3 cellular contexts compared by ENCODE assay signal in genomic region chr2:74215771-74216170, GRCh38.
TF ChIP-seq lines count a peak whose summit lies in the region.

No MANE protein-coding gene starts in this region.

TF ChIP-seq in GM12891, 5 proteins besides CTCF, POLR2A, EP300 and RAD21:
- TF ChIP-seq POLR2AphosphoS5 (IDR thresholded peaks at IDR 0.05; ENCODE audit: low read depth, low read length): peak; percentile 32; the same call in 1 of the 2 replicates

TF ChIP-seq in K562, 482 proteins besides CTCF, POLR2A, EP300 and RAD21:
- 0 out of 2 replicates have a peak, but pooled peaks have one; percentile 11 for TF ChIP-seq SOX6 (IDR thresholded peaks at IDR 0.05)
- TF ChIP-seq SUPT5H (IDR thresholded peaks at IDR 0.05): 0 out of 2 replicates have a peak, but pooled peaks have one; percentile 23

TF ChIP-seq in HepG2, 621 proteins besides CTCF, POLR2A, EP300 and RAD21:
- peak; percentile 86 for TF ChIP-seq RBM22 (optimal IDR thresholded peaks at IDR 0.05; ENCODE audit: low read length)
- 0 out of 2 replicates have a peak, but pooled peaks have one; percentile 82 for TF ChIP-seq PAF1 (CRISPR knock-in tag; IDR thresholded peaks at IDR 0.05)
TF ChIP-seq in HepG2: peak in this region for 2; not testable (repeated sequence) for 619.
